In the genomic region with DNA sequence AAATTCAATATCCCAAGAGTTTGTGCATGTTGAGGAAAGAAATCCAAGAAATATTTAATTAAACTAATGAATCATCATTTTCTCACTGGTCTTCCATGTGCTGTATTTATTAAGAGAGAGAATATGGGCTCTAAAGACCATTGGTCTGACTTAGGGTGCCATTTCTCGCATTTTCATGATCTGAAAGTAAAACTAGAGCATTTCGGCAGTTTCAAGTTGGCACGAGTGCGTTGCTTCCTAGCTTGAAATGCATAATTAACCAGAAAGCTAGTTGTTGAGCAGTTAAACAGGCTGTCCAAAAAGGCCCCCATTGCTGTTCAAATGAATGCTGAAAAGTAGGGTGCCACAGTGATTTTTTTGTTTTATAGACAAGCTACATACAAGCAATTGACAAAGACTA, we compare ENCODE assay signal across 2 cellular contexts.
TF ChIP-seq lines count a peak whose summit lies in the region.

No MANE protein-coding gene starts in this region.

TF ChIP-seq in IMR-90, 13 proteins besides CTCF, POLR2A, EP300 and RAD21:
- TF ChIP-seq MXI1 (IDR thresholded peaks at IDR 0.05; ENCODE audit: borderline replicate concordance, low read depth, low read length): no peak
- no peak for TF ChIP-seq USF2 (IDR thresholded peaks at IDR 0.05; ENCODE audit: low read depth, low read length)
- no peak for TF ChIP-seq RFX5 (IDR thresholded peaks at IDR 0.05; ENCODE audit: low read depth, low read length)
- no peak for TF ChIP-seq CEBPB (IDR thresholded peaks at IDR 0.05; ENCODE audit: low read depth, low read length)
- no peak for TF ChIP-seq MAZ (IDR thresholded peaks at IDR 0.05; ENCODE audit: borderline replicate concordance, low read depth, low read length)
- TF ChIP-seq MAFK (IDR thresholded peaks at IDR 0.05; ENCODE audit: low read depth, low read length): no peak
- TF ChIP-seq CHD1 (IDR thresholded peaks at IDR 0.05; ENCODE audit: low read depth, low read length): no peak
- TF ChIP-seq NFE2L2 (IDR thresholded peaks at IDR 0.05; ENCODE audit: low read depth, low read length): no peak
- TF ChIP-seq RCOR1 (IDR thresholded peaks at IDR 0.05; ENCODE audit: insufficient replicate concordance, low read length): no peak

TF ChIP-seq in GM23338, 12 proteins besides CTCF, POLR2A, EP300 and RAD21:
- no peak for TF ChIP-seq CREB1 (CRISPR knock-in tag; IDR thresholded peaks at IDR 0.05; ENCODE audit: low read depth)
- no peak for TF ChIP-seq REST (IDR thresholded peaks at IDR 0.05; ENCODE audit: unreplicated experiment)
- TF ChIP-seq JUNB (IDR thresholded peaks at IDR 0.05; ENCODE audit: unreplicated experiment): no peak
- no peak for TF ChIP-seq STAT1 (IDR thresholded peaks at IDR 0.05; ENCODE audit: unreplicated experiment)
- TF ChIP-seq EZH2phosphoT487 (IDR thresholded peaks at IDR 0.05; ENCODE audit: unreplicated experiment): no peak
- TF ChIP-seq ZNF331 (CRISPR knock-in tag; IDR thresholded peaks at IDR 0.05; ENCODE audit: low read depth): no peak
- no peak for TF ChIP-seq ZNF462 (CRISPR knock-in tag; IDR thresholded peaks at IDR 0.05)
- no peak for TF ChIP-seq NANOG (IDR thresholded peaks at IDR 0.05; ENCODE audit: borderline replicate concordance)
- no peak for TF ChIP-seq EZH2 (IDR thresholded peaks at IDR 0.05; ENCODE audit: low read depth, unreplicated experiment)
- no peak for TF ChIP-seq ZNF114 (CRISPR knock-in tag; IDR thresholded peaks at IDR 0.05)
- TF ChIP-seq, protein P1, sequence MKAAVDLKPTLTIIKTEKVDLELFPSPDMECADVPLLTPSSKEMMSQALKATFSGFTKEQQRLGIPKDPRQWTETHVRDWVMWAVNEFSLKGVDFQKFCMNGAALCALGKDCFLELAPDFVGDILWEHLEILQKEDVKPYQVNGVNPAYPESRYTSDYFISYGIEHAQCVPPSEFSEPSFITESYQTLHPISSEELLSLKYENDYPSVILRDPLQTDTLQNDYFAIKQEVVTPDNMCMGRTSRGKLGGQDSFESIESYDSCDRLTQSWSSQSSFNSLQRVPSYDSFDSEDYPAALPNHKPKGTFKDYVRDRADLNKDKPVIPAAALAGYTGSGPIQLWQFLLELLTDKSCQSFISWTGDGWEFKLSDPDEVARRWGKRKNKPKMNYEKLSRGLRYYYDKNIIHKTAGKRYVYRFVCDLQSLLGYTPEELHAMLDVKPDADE (IDR thresholded peaks at IDR 0.05): no peak
- TF ChIP-seq POLR2AphosphoS5 (IDR thresholded peaks at IDR 0.05; ENCODE audit: low read depth): no peak
